ENCODE assay signal across 7 cellular contexts in the genomic region with DNA sequence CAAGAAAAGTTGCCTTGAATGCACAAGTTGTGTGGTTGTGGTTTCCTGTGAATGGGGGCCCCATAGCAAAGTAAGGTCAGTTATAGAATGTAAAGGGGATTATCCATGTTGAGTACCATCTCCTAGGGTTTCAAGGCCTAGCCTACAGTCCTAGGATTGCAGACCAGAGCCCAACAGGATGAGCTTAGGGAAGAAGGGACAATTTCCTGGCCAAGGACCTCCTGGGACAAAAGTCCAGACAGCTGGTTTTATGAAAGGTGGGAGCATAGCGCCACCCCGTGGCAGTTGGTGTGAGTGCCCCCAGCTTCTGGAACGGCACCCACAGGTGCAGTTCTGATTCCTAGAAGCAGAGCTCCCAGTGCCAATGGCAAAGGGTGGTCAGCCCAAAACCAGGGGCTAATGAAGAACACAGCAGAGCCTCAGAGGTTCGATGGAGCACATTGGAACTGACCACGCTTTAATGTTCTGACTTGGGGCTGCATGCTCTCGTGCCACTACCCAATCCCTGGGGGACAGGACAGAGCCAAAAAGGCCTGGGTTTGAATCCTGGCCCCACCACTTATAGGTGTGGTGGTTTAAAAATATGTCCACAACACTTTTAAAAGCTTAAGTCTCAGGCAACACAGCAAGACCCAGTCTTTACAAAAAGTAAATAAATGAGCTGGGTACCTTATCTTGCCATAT. TPM values are rescaled to one million over a fixed set of nuclear protein-coding genes. Genes with fewer than 3 reads are reported as not detected.
DNase-seq lines count a peak whose midpoint lies in the region; ATAC-seq, FAIRE-seq and TF ChIP-seq lines count a peak whose summit lies in the region.

No MANE protein-coding gene starts in this region.

- H3K9me3 ChIP-seq in GM12878 (replicated peaks; ENCODE audit: control insufficient read depth, insufficient read depth, low read length) (no peaks in the 10 kb centered on the region), iPS DF 6.9 (ENCODE audit: control insufficient read depth, insufficient read depth, low read length) (no peaks in the 10 kb centered on the region)

- no peaks in the 10 kb centered on the region for H4K20me1 ChIP-seq in GM12878 (ENCODE audit: control insufficient read depth, insufficient read depth)

- DNase-seq in GM12865 (ENCODE audit: low read depth) (peak; percentile 78), NCI-H1048 (lab: John Stamatoyannopoulos, UW) (peak; percentile 27), T-helper 9 cell (peak; percentile 65), GM12878 (ENCODE audit: low read depth, low spot score) (peak; percentile 34), iPS DF 6.9 (ENCODE audit: low read depth, low spot score) (peak; percentile 37)
- DNase-seq in stimulated activated CD4-positive, alpha-beta T cell treated with anti-CD3 and anti-CD28 coated beads, Interleukin-12 subunit alpha, Interleukin-12 subunit beta, amount 100 ng/mL, for 4 hours: peak; percentile 67

- no TSS peak for BruUV-seq in GM12878 (replicated peaks; lab: Mats Ljungman, UMichigan)

- RAD21 ChIA-PET in GM12878 (lab: Charles Lee; ENCODE audit: unreplicated experiment): interaction anchor here (0.7 to 6.4 kb wide), 21 partner anchors 11 to 974 kb away, joined by 3 to 115 read pairs (median 5); a partner anchor contains a TSS

- H3K27ac ChIP-seq in GM12878 (ENCODE audit: control insufficient read depth, insufficient read depth): peak overlapping the region; percentile 41
- no peak overlapping the region for H3K27ac ChIP-seq in iPS DF 6.9 (ENCODE audit: low read length)

- no peak overlapping the region for H3K4me3 ChIP-seq in GM12865 (ENCODE audit: low read depth, low read length)
- H3K4me3 ChIP-seq in GM12878: no peak overlapping the region
- H3K4me3 ChIP-seq in iPS DF 6.9 (ENCODE audit: low read length): no peak overlapping the region

- no peak for TF ChIP-seq EP300 in GM12878 (IDR thresholded peaks at IDR 0.05; ENCODE audit: borderline replicate concordance in 1 of 2, control insufficient read depth in 1 of 2, low read depth in 2 of 2, low read length in 2 of 2)

- peaks cover 10% of the 10 kb centered on the region; the same call in 1 of the 2 replicates for H3K4me1 ChIP-seq in GM12878 (ENCODE audit: control insufficient read depth, insufficient read depth, low read length)
- H3K4me1 ChIP-seq in iPS DF 6.9 (ENCODE audit: control insufficient read depth, insufficient read depth, low read length): no peaks in the 10 kb centered on the region

- peak; percentile 91 for TF ChIP-seq RAD21 in GM12878 (IDR thresholded peaks at IDR 0.05; ENCODE audit: insufficient read depth, low read depth, low read length)

- TF ChIP-seq POLR2A in GM12878 (IDR thresholded peaks at IDR 0.05; ENCODE audit: low read depth, low read length): no peak

- peak; percentile 72 for FAIRE-seq in GM12878 (lab: Jason Lieb, UNC)

- H3K27me3 ChIP-seq in GM12878 (replicated peaks in 1 of 2; ENCODE audit: control insufficient read depth in 2 of 2, insufficient read depth in 2 of 2, low read length in 1 of 2) (no peaks in the 10 kb centered on the region), iPS DF 6.9 (ENCODE audit: control insufficient read depth, insufficient read depth, low read length) (no peaks in the 10 kb centered on the region)

- CTCF ChIA-PET in GM12878 (lab: Yijun Ruan, JAX): interaction anchor here (0.6 to 7.7 kb wide), 43 partner anchors 9 to 1607 kb away, joined by 3 to 247 read pairs (median 4); a partner anchor contains a TSS

- H3K36me3 ChIP-seq in GM12878 (ENCODE audit: control insufficient read depth in 2 of 2, insufficient read depth in 2 of 2, low read length in 1 of 2): peaks cover 0 to 11% of the 10 kb centered on the region in 2 experiments; a peak in 2 of 4 replicates
- H3K36me3 ChIP-seq in iPS DF 6.9 (ENCODE audit: control insufficient read depth, insufficient read depth, low read length): no peaks in the 10 kb centered on the region; the same call in 1 of the 2 replicates

- H2AFZ ChIP-seq in GM12878 (ENCODE audit: control insufficient read depth, low read depth, low read length): peak overlapping the region; percentile 41; the same call in 1 of the 2 replicates

- 38% methylated on average over 6 of the region's 6 CpGs for WGBS in GM12878 (ENCODE audit: insufficient coverage, insufficient replicate concordance, low lambda C conversion rate, missing lambda C conversion rate)
- WGBS in iPS DF 6.9 (ENCODE audit: insufficient coverage, insufficient read length): no CpG with 5 or more reads among the region's 6 CpGs

- peak overlapping the region; percentile 31; the same call in 1 of the 2 replicates for H3K4me2 ChIP-seq in GM12878 (ENCODE audit: control insufficient read depth, insufficient read depth)

- H3K9ac ChIP-seq in GM12878 (ENCODE audit: control insufficient read depth, insufficient read depth, low read length): no peak overlapping the region; the same call in 1 of the 2 replicates

- H3K79me2 ChIP-seq in GM12878 (ENCODE audit: control insufficient read depth, insufficient read depth, low read length): no peaks in the 10 kb centered on the region

- SMC1A ChIA-PET in GM12878 (lab: Charles Lee; ENCODE audit: uncharacterized antibody, unreplicated experiment): interaction anchor here (0.6 to 3.0 kb wide), 23 partner anchors 10 to 1603 kb away, joined by 3 to 75 read pairs (median 4); no protein-coding TSS in a partner anchor

- ATAC-seq in GM12878 (peak; percentile 94), HG02970 (IDR thresholded peaks at IDR 0.05; ENCODE audit: low FRiP score, unreplicated experiment) (no peak)

- peak; percentile 86 for TF ChIP-seq CTCF in GM12865 (IDR thresholded peaks at IDR 0.05; ENCODE audit: insufficient read depth, low read depth, low read length, missing control alignments)
- peak; percentile 89 to 94 (median 92) for TF ChIP-seq CTCF in GM12878 (IDR thresholded peaks at IDR 0.05 in 2 of 3, conservative IDR thresholded peaks at IDR 0.05 in 1 of 3; ENCODE audit: control insufficient read depth in 2 of 3, extremely low read depth in 1 of 3, insufficient read depth in 1 of 3, low read depth in 3 of 3, low read length in 3 of 3)

- in situ Hi-C loops in GM12878 (cut with MboI): loop anchor here (5.0 kb wide), 1 partner anchor 153 kb away; no protein-coding TSS in a partner anchor

- intact Hi-C loops in GM12878 (cut with micrococcal nuclease; ENCODE audit: unreplicated experiment): loop anchor here (1.0 to 5.0 kb wide), 2 partner anchors 103 to 154 kb away; a partner anchor contains a TSS

- POLR2A ChIA-PET in GM12878 (lab: Charles Lee): interaction anchor here (1.0 to 2.0 kb wide), 6 partner anchors 10 to 154 kb away, joined by 3 to 9 read pairs (median 4); a partner anchor contains a TSS

RNA-seq across cellular contexts. Expression of a gene that starts 25.8 kb away (rescaled TPM):
- 42.9 and 48.9 TPM in 2 replicates for total RNA-seq in GM12878 (2013; cell fraction: nucleolus; rRNA removed)
- total RNA-seq in GM12878 (2014; rRNA removed): 11.7 and 12.7 TPM in 2 replicates
- 9.1 and 10.8 TPM in 2 replicates for total RNA-seq in GM12878 (2014; rRNA removed; fragmentation: Illumina TruSeq; extraction: Trizol)
- 18.1 and 21.2 TPM in 2 replicates for total RNA-seq in GM12878 (2021)
- polyA plus RNA-seq in GM12878 (2011; ENCODE audit: low read depth): 24.8 TPM
- polyA plus RNA-seq in GM12878 (2011; rRNA removed): 65.5 and 86.6 TPM in 2 replicates
- 61.9 and 84.4 TPM in 2 replicates for polyA plus RNA-seq in GM12878 (2011; cell fraction: cytosol; rRNA removed)
- 108 and 137 TPM in 2 replicates for polyA plus RNA-seq in GM12878 (2011; cell fraction: nucleus; rRNA removed)
- 28.3 and 44.7 TPM in 2 replicates for polyA plus RNA-seq in GM12878 (2012)
- polyA plus RNA-seq in GM12878 (2014; fragmentation: Illumina TruSeq; extraction: Trizol): 17.1 and 18.7 TPM in 2 replicates
- 1 to 10 TPM in 1 of 2 experiments, under 1 TPM in 1; 0.43 to 3.7 TPM for polyA plus RNA-seq in GM12878 (2014; fragmentation: Nextera tagmentation; extraction: Ambion mirVana)
- polyA plus RNA-seq in GM12878 (2014; rRNA removed): 26.2 and 27.6 TPM in 2 replicates
- polyA plus RNA-seq in GM12878 (2016; fragmentation: Nextera tagmentation; extraction: Ambion mirVana): 10 to 100 TPM; 20.0 to 25.0 TPM
- 139 and 147 TPM in 2 replicates for polyA minus RNA-seq in GM12878 (2011; rRNA and poly(A)+ RNA removed)
- polyA minus RNA-seq in GM12878 (2011; cell fraction: cytosol; rRNA and poly(A)+ RNA removed): 19.4 and 23.9 TPM in 2 replicates
- 21.0 and 23.5 TPM in 2 replicates for polyA minus RNA-seq in GM12878 (2011; cell fraction: nucleus; rRNA and poly(A)+ RNA removed)

RNA-seq across cellular contexts. Expression of a gene that starts 27.6 kb away (rescaled TPM):
- 16.9 and 17.2 TPM in 2 replicates for total RNA-seq in GM12878 (2013; cell fraction: nucleolus; rRNA removed)
- total RNA-seq in GM12878 (2014; rRNA removed): 40.2 and 43.4 TPM in 2 replicates
- total RNA-seq in GM12878 (2014; rRNA removed; fragmentation: Illumina TruSeq; extraction: Trizol): 38.0 and 38.8 TPM in 2 replicates
- total RNA-seq in GM12878 (2021): 25.6 and 29.3 TPM in 2 replicates
- 36.9 TPM for polyA plus RNA-seq in GM12878 (2011; ENCODE audit: low read depth)
- polyA plus RNA-seq in GM12878 (2011; rRNA removed): 23.8 and 34.6 TPM in 2 replicates
- polyA plus RNA-seq in GM12878 (2011; cell fraction: cytosol; rRNA removed): 32.1 and 44.0 TPM in 2 replicates
- polyA plus RNA-seq in GM12878 (2011; cell fraction: nucleus; rRNA removed): 22.8 and 23.2 TPM in 2 replicates
- polyA plus RNA-seq in GM12878 (2012): 28.9 and 42.6 TPM in 2 replicates
- polyA plus RNA-seq in GM12878 (2014; fragmentation: Illumina TruSeq; extraction: Trizol): 44.3 and 58.3 TPM in 2 replicates
- polyA plus RNA-seq in GM12878 (2014; fragmentation: Nextera tagmentation; extraction: Ambion mirVana): 10 to 100 TPM; 18.4 to 33.3 TPM
- 39.7 and 46.7 TPM in 2 replicates for polyA plus RNA-seq in GM12878 (2014; rRNA removed)
- 10 to 100 TPM; 61.4 to 65.9 TPM for polyA plus RNA-seq in GM12878 (2016; fragmentation: Nextera tagmentation; extraction: Ambion mirVana)
- 17.1 and 19.3 TPM in 2 replicates for polyA minus RNA-seq in GM12878 (2011; rRNA and poly(A)+ RNA removed)
- 4.1 and 5.6 TPM in 2 replicates for polyA minus RNA-seq in GM12878 (2011; cell fraction: cytosol; rRNA and poly(A)+ RNA removed)
- 4.7 and 7.5 TPM in 2 replicates for polyA minus RNA-seq in GM12878 (2011; cell fraction: nucleus; rRNA and poly(A)+ RNA removed)

RNA-seq across cellular contexts. Expression of a gene that starts 27.7 kb away (rescaled TPM):
- 72.2 and 76.1 TPM in 2 replicates for total RNA-seq in GM12878 (2013; cell fraction: nucleolus; rRNA removed)
- 237 and 266 TPM in 2 replicates for total RNA-seq in GM12878 (2014; rRNA removed)
- 107 and 109 TPM in 2 replicates for total RNA-seq in GM12878 (2014; rRNA removed; fragmentation: Illumina TruSeq; extraction: Trizol)
- total RNA-seq in GM12878 (2021): 351 and 364 TPM in 2 replicates
- polyA plus RNA-seq in GM12878 (2011; ENCODE audit: low read depth): 98.8 TPM
- 47.7 and 170 TPM in 2 replicates for polyA plus RNA-seq in GM12878 (2011; rRNA removed)
- 135 and 168 TPM in 2 replicates for polyA plus RNA-seq in GM12878 (2011; cell fraction: cytosol; rRNA removed)
- polyA plus RNA-seq in GM12878 (2011; cell fraction: nucleus; rRNA removed): 180 and 224 TPM in 2 replicates
- 161 and 211 TPM in 2 replicates for polyA plus RNA-seq in GM12878 (2012)
- 132 and 233 TPM in 2 replicates for polyA plus RNA-seq in GM12878 (2014; fragmentation: Illumina TruSeq; extraction: Trizol)
- 100 to 1,000 TPM; 106 to 131 TPM for polyA plus RNA-seq in GM12878 (2014; fragmentation: Nextera tagmentation; extraction: Ambion mirVana)
- 118 and 151 TPM in 2 replicates for polyA plus RNA-seq in GM12878 (2014; rRNA removed)
- polyA plus RNA-seq in GM12878 (2016; fragmentation: Nextera tagmentation; extraction: Ambion mirVana): 100 to 1,000 TPM; 491 to 530 TPM
- polyA minus RNA-seq in GM12878 (2011; rRNA and poly(A)+ RNA removed): 94.0 and 114 TPM in 2 replicates
- 144 and 146 TPM in 2 replicates for polyA minus RNA-seq in GM12878 (2011; cell fraction: cytosol; rRNA and poly(A)+ RNA removed)
- 43.5 and 74.1 TPM in 2 replicates for polyA minus RNA-seq in GM12878 (2011; cell fraction: nucleus; rRNA and poly(A)+ RNA removed)

Comparison
In these comparisons a context has a peak if more than half of its experiments do, and no peak if none do; other contexts are left out.
1. DNase-seq: peak in every context shown above with its lines; median percentile 78 in GM12865; 67 in stimulated activated CD4-positive, alpha-beta T cell treated with anti-CD3 and anti-CD28 coated beads, Interleukin-12 subunit alpha, Interleukin-12 subunit beta, amount 100 ng/mL, for 4 hours; 65 in T-helper 9 cell; 37 in iPS DF 6.9; 34 in GM12878; 27 in NCI-H1048.